Comparison of ENCODE assay signal across 18 cellular contexts in genomic region chr10:23173549-23174074, GRCh38. TPM values are rescaled to one million over a fixed set of nuclear protein-coding genes. Genes with fewer than 3 reads are reported as not detected.
DNase-seq lines count a peak whose midpoint lies in the region; TF ChIP-seq lines count a peak whose summit lies in the region.
"Had no signal": no experiment of that assay in that cellular context is flagged by ENCODE, and none has a peak within 500 bp of the region (broad histone marks: within the 10 kb centered on the region; RNA-seq: fewer than 3 reads in every experiment).

No MANE protein-coding gene starts in this region.

- H3K36me3 ChIP-seq in ectodermal cell (ENCODE audit: control insufficient read depth, insufficient read depth, low read length) (no peaks in the 10 kb centered on the region), mammary epithelial cell (ENCODE audit: insufficient read depth, low read length) (no peaks in the 10 kb centered on the region)
- H3K36me3 ChIP-seq: HAP-1 had no signal

- no peak overlapping the region for H2BK120ac ChIP-seq in H9 (ENCODE audit: low read depth, low read length, poor library complexity, severe bottlenecking)

- no peak overlapping the region for H3K23ac ChIP-seq in H9 (ENCODE audit: insufficient read length, low read depth, low read length)

- H4K8ac ChIP-seq in H9 (replicated peaks; ENCODE audit: insufficient read length, low read depth, low read length), result no peak overlapping the region

- H3K9me3 Mint-ChIP-seq in H9 (peaks cover 0 to 3% of the 10 kb centered on the region in 2 experiments; a peak in 2 of 5 replicates), nephron progenitor cell (peaks cover 5% of the 10 kb centered on the region)

- DNase-seq in H9 (no peak), nephron progenitor cell (peak; percentile 26), DMS79 treated with DMSO at 0.1 percent for 48 hours (lab: John Stamatoyannopoulos, UW) (no peak), mucosa of gallbladder (ENCODE audit: low spot score) (no peak), retina (no peak), mammary epithelial cell (no peak)
- DNase-seq: activated CD8-positive, alpha-beta memory T cell treated with anti-CD3 and anti-CD28 coated beads, Interleukin-2, amount 10 ng/mL, durations not matched to agents 7 days and 5 days; activated naive CD4-positive, alpha-beta T cell treated with anti-CD3 and anti-CD28 coated beads, Interleukin-2, amount 50 U/mL, for 16 hours; Caco-2; foreskin melanocyte; naive B cell; NCI-H1694; NCI-H446 had no signal

- no peak overlapping the region for H3K4ac ChIP-seq in H9 (ENCODE audit: low read depth, low read length)

- H2BK20ac ChIP-seq in H9 (ENCODE audit: low read depth, low read length, poor library complexity, severe bottlenecking), result no peak overlapping the region

- H3K79me2 ChIP-seq in H9 (ENCODE audit: insufficient read depth, low read length) (no peaks in the 10 kb centered on the region), mammary epithelial cell (ENCODE audit: insufficient read depth, low read length) (no peaks in the 10 kb centered on the region)

- H2AK5ac ChIP-seq in H9 (ENCODE audit: insufficient read length, low read length), result no peak overlapping the region

- H4K91ac ChIP-seq in H9 (ENCODE audit: insufficient read length, low read depth, low read length), result no peak overlapping the region

- H3K36me3 Mint-ChIP-seq in H9 (ENCODE audit: insufficient read depth in 1 of 3, low read depth in 3 of 3), result no peaks in the 10 kb centered on the region
- no peaks in the 10 kb centered on the region for H3K36me3 Mint-ChIP-seq in nephron progenitor cell (ENCODE audit: low read depth)
- H3K36me3 Mint-ChIP-seq: activated CD8-positive, alpha-beta memory T cell treated with anti-CD3 and anti-CD28 coated beads, Interleukin-2, amount 10 ng/mL, durations not matched to agents 7 days and 5 days; naive B cell had no signal

- in situ Hi-C loops in mammary epithelial cell (cut with MboI; ENCODE audit: low sequenced_read_pairs in 2 of 2), result loop anchor here in 1 of 2 donors (25.0 kb wide), 2 partner anchors 364 to 1389 kb away; no protein-coding TSS in a partner anchor

- TF ChIP-seq CTCF in 22Rv1 (IDR thresholded peaks at IDR 0.05) (peak; percentile 35), H9 (conservative IDR thresholded peaks at IDR 0.05) (peak; percentile 25; the same call in 2 of the 3 replicates), nephron progenitor cell (IDR thresholded peaks at IDR 0.05) (no peak), mammary epithelial cell (conservative IDR thresholded peaks at IDR 0.05 in 1 of 2, IDR thresholded peaks at IDR 0.05 in 1 of 2; ENCODE audit: extremely low read depth in 1 of 2, insufficient read depth in 1 of 2, low read depth in 1 of 2, low read length in 2 of 2) (no peak)

- H3K27ac ChIP-seq in 22Rv1, result no peak overlapping the region
- no peak overlapping the region for H3K27ac ChIP-seq in H9 (ENCODE audit: insufficient read length, low read depth, low read length)
- no peak overlapping the region for H3K27ac ChIP-seq in ectodermal cell (ENCODE audit: insufficient read depth, low read depth, low read length, poor library complexity, severe bottlenecking)
- H3K27ac ChIP-seq in mammary epithelial cell (ENCODE audit: insufficient read depth, low read depth, low read length), result no peak overlapping the region

- H3K79me1 ChIP-seq in H9 (ENCODE audit: insufficient read depth, low read depth, low read length, poor library complexity, severe bottlenecking), result no peaks in the 10 kb centered on the region

- H3K9ac ChIP-seq in H9 (ENCODE audit: extremely low read depth, insufficient read length, low read length) (no peak overlapping the region), mammary epithelial cell (ENCODE audit: insufficient read depth, low read length) (no peak overlapping the region)

- no peak overlapping the region for H3T11ph ChIP-seq in H9 (ENCODE audit: low read length)

- no peak overlapping the region for H2BK15ac ChIP-seq in H9 (ENCODE audit: low read depth, low read length)

- H3K4me1 ChIP-seq in H9 (ENCODE audit: insufficient read depth, low read length) (no peaks in the 10 kb centered on the region), ectodermal cell (ENCODE audit: control insufficient read depth, insufficient read depth, low read length) (peaks cover 11% of the 10 kb centered on the region), mammary epithelial cell (ENCODE audit: insufficient read depth, low read length) (no peaks in the 10 kb centered on the region)
- H3K4me1 ChIP-seq: Caco-2, HAP-1 had no signal

- no peaks in the 10 kb centered on the region for H4K20me1 ChIP-seq in H9 (ENCODE audit: control insufficient read depth, insufficient read depth, insufficient read length)
- H4K20me1 ChIP-seq in mammary epithelial cell (ENCODE audit: insufficient read depth, low read length), result peaks cover 7% of the 10 kb centered on the region

- H3K4me1 Mint-ChIP-seq in H9, result peaks cover 5 to 15% of the 10 kb centered on the region in 2 experiments
- peaks cover 5% of the 10 kb centered on the region for H3K4me1 Mint-ChIP-seq in nephron progenitor cell
- H3K4me1 Mint-ChIP-seq: activated CD8-positive, alpha-beta memory T cell treated with anti-CD3 and anti-CD28 coated beads, Interleukin-2, amount 10 ng/mL, durations not matched to agents 7 days and 5 days had no signal

- H3K18ac ChIP-seq in H9 (ENCODE audit: insufficient read length, low read depth, low read length), result no peak overlapping the region

- H3K9me3 ChIP-seq in H9 (ENCODE audit: control insufficient read depth, low read depth, low read length) (no peaks in the 10 kb centered on the region), ectodermal cell (ENCODE audit: control insufficient read depth, low read length) (no peaks in the 10 kb centered on the region), mammary epithelial cell (replicated peaks; ENCODE audit: insufficient read depth, low read length) (no peaks in the 10 kb centered on the region)
- H3K9me3 ChIP-seq: Caco-2, HAP-1 had no signal

- no CpG with 5 or more reads among the region's 45 CpGs for WGBS in H9 (ENCODE audit: extremely low coverage, insufficient read length, low lambda C conversion rate)
- 0 to 1% methylated on average over 45 of the region's 45 CpGs for WGBS in ectodermal cell, 2 experiments
- 13% methylated on average over 3 of the region's 45 CpGs for WGBS in mammary epithelial cell (ENCODE audit: low coverage, missing lambda C conversion rate)

- H3K4me3 Mint-ChIP-seq in H9, result peak overlapping the region; percentile 54 to 75
- peak overlapping the region; percentile 69 for H3K4me3 Mint-ChIP-seq in nephron progenitor cell
- H3K4me3 Mint-ChIP-seq: activated CD8-positive, alpha-beta memory T cell treated with anti-CD3 and anti-CD28 coated beads, Interleukin-2, amount 10 ng/mL, durations not matched to agents 7 days and 5 days had no signal

- H2BK12ac ChIP-seq in H9 (ENCODE audit: insufficient read length, low read depth, low read length), result no peak overlapping the region

- intact Hi-C loops in mammary epithelial cell (cut with micrococcal nuclease), result no loop called here

- peak overlapping the region; percentile 36 for H3K4me2 ChIP-seq in H9 (ENCODE audit: insufficient read depth, insufficient read length, low read length)
- H3K4me2 ChIP-seq in mammary epithelial cell (ENCODE audit: insufficient read depth, low read depth, low read length), result no peak overlapping the region

- peak overlapping the region; percentile 29 for H3K4me3 ChIP-seq in ectodermal cell (ENCODE audit: insufficient read depth, low read depth, low read length)
- H3K4me3 ChIP-seq in mammary epithelial cell (replicated peaks in 1 of 3; ENCODE audit: insufficient read depth in 1 of 3, low read depth in 2 of 3, low read length in 3 of 3), result no peak overlapping the region
- H3K4me3 ChIP-seq: HAP-1 had no signal

- H3K23me2 ChIP-seq in H9 (ENCODE audit: insufficient read length, low read depth, low read length, poor library complexity, severe bottlenecking), result peaks cover 8% of the 10 kb centered on the region

- H2AFZ ChIP-seq in H9 (ENCODE audit: low read length), result no peak overlapping the region
- no peak overlapping the region for H2AFZ ChIP-seq in mammary epithelial cell (ENCODE audit: low read depth, low read length)

- H3K27me3 ChIP-seq in H9 (ENCODE audit: insufficient read depth, low read length), result peaks cover 91% of the 10 kb centered on the region
- peaks cover 100% of the 10 kb centered on the region for H3K27me3 ChIP-seq in ectodermal cell (ENCODE audit: control insufficient read depth, insufficient read depth, low read length, poor library complexity, severe bottlenecking)
- peaks cover 27% of the 10 kb centered on the region for H3K27me3 ChIP-seq in mammary epithelial cell (ENCODE audit: insufficient read depth, low read length)

- H3K14ac ChIP-seq in H9 (ENCODE audit: insufficient read depth, low read length), result no peak overlapping the region

- H3K27me3 Mint-ChIP-seq in H9 (ENCODE audit: low read depth), result peaks cover 97% of the 10 kb centered on the region
- peaks cover 100% of the 10 kb centered on the region for H3K27me3 Mint-ChIP-seq in nephron progenitor cell (ENCODE audit: low read depth, poor library complexity)

- no peak overlapping the region for H3K56ac ChIP-seq in H9 (ENCODE audit: insufficient read length, low read depth, low read length)

- BruUV-seq in mammary epithelial cell (replicated peaks; lab: Mats Ljungman, UMichigan), result no TSS peak

- CTCF ChIA-PET in mammary epithelial cell (lab: Charles Lee; ENCODE audit: low non-redundant PET), result no interaction called here

- H4K5ac ChIP-seq in H9 (ENCODE audit: insufficient read length, low read depth, low read length), result no peak overlapping the region

- H2BK5ac ChIP-seq in H9 (ENCODE audit: insufficient read length, low read length), result no peak overlapping the region

- H3K27ac Mint-ChIP-seq in H9 (no peak overlapping the region), nephron progenitor cell (no peak overlapping the region)
- H3K27ac Mint-ChIP-seq: activated CD8-positive, alpha-beta memory T cell treated with anti-CD3 and anti-CD28 coated beads, Interleukin-2, amount 10 ng/mL, durations not matched to agents 7 days and 5 days had no signal

- dilution Hi-C loops in mammary epithelial cell (cut with HindIII; ENCODE audit: low sequenced_read_pairs), result no loop called here

RNA-seq across cellular contexts. Expression of gene PTF1A, which starts 18.5 kb away (rescaled TPM):
- total RNA-seq in H9 (2021) (not detected in 2 replicates), mucosa of gallbladder (not detected), mammary epithelial cell (not detected)
- not detected for polyA plus RNA-seq in ectodermal cell (2013, experiment 1 of 4)
- not detected for polyA plus RNA-seq in ectodermal cell (2013, experiment 2 of 4)
- polyA plus RNA-seq in ectodermal cell (2013, experiment 3 of 4), result not detected
- not detected for polyA plus RNA-seq in ectodermal cell (2013, experiment 4 of 4)
- polyA plus RNA-seq in mammary epithelial cell, result not detected
- not detected for polyA minus RNA-seq in mammary epithelial cell
- total RNA-seq: activated CD8-positive, alpha-beta memory T cell treated with anti-CD3 and anti-CD28 coated beads, Interleukin-2, amount 10 ng/mL, durations not matched to agents 7 days and 5 days; Caco-2; LHCN-M2; OCI-LY7 had no signal

Comparison
In these comparisons a context has a peak if more than half of its experiments do, and no peak if none do; other contexts are left out.
1. CTCF ChIP-seq: peak in 22Rv1 (single experiment) and H9 (single experiment); none in nephron progenitor cell (single experiment) and mammary epithelial cell (0 of 2).